In genomic region chr9:85941966-85942912, GRCh38 we compare ENCODE assay signal across 8 cellular contexts. TPM values are rescaled to one million over a fixed set of nuclear protein-coding genes. Genes with fewer than 3 reads are reported as not detected.
A peak's percentile ranks its signal among the peaks of the same experiment; 100 is the strongest.
DNase-seq lines count a peak whose midpoint lies in the region; ATAC-seq and TF ChIP-seq lines count a peak whose summit lies in the region.

No MANE protein-coding gene starts in this region.

- no peak for TF ChIP-seq EP300 in tibial nerve (IDR thresholded peaks at IDR 0.05)

- H3K4me1 ChIP-seq in tibial nerve, result peaks cover 0 to 38% (median 13%) of the 10 kb centered on the region in 4 donors

- no peak for TF ChIP-seq POLR2A in tibial nerve (IDR thresholded peaks at IDR 0.05)

- H3K27me3 ChIP-seq in kidney epithelial cell (ENCODE audit: control insufficient read depth, insufficient read depth, low read length), result no peaks in the 10 kb centered on the region
- no peaks in the 10 kb centered on the region for H3K27me3 ChIP-seq in tibial nerve

- WGBS in tibial nerve, 2 donors, result 45 to 51% methylated on average over 8 of the region's 8 CpGs

- H3K27ac Mint-ChIP-seq in activated T-cell treated with anti-CD3 and anti-CD28 coated beads, Interleukin-2, amount 50 U/mL, for 24 hours, result peak overlapping the region; percentile 98
- peak overlapping the region; percentile 80 for H3K27ac Mint-ChIP-seq in activated naive CD8-positive, alpha-beta T cell treated with anti-CD3 and anti-CD28 coated beads, Interleukin-2, amount 50 U/mL, for 24 hours

- H3K4me3 ChIP-seq in kidney epithelial cell (ENCODE audit: low read depth, low read length) (peak overlapping the region; percentile 99), tibial nerve (peak overlapping the region; percentile 72 to 100 (median 82))

- no peak for DNase-seq in activated T-cell treated with anti-CD3 and anti-CD28 coated beads, Interleukin-2, amount 50 U/mL, for 24 hours
- no peak for DNase-seq in activated T-cell treated with anti-CD3 and anti-CD28 coated beads, Interleukin-2, amount 50 U/mL, for 4 hours
- no peak for DNase-seq in activated naive CD8-positive, alpha-beta T cell treated with anti-CD3 and anti-CD28 coated beads, Interleukin-2, amount 50 U/mL, for 24 hours
- DNase-seq in kidney epithelial cell (ENCODE audit: low read depth), result no peak
- no peak for DNase-seq in tibial nerve (ENCODE audit: low spot score in 2 of 2)
- no peak for DNase-seq in anterior cingulate cortex (lab: John Stamatoyannopoulos, UW)
- no peak for DNase-seq in T1000 (lab: John Stamatoyannopoulos, UW)

- H3K4me1 Mint-ChIP-seq in activated T-cell treated with anti-CD3 and anti-CD28 coated beads, Interleukin-2, amount 50 U/mL, for 24 hours (ENCODE audit: low read depth), result peaks cover 24% of the 10 kb centered on the region
- H3K4me1 Mint-ChIP-seq in activated T-cell treated with anti-CD3 and anti-CD28 coated beads, Interleukin-2, amount 50 U/mL, for 4 hours (ENCODE audit: low read depth), result peaks cover 20% of the 10 kb centered on the region
- peaks cover 21% of the 10 kb centered on the region for H3K4me1 Mint-ChIP-seq in activated naive CD8-positive, alpha-beta T cell treated with anti-CD3 and anti-CD28 coated beads, Interleukin-2, amount 50 U/mL, for 24 hours

- H3K9me3 ChIP-seq in tibial nerve, result no peaks in the 10 kb centered on the region

- H3K36me3 Mint-ChIP-seq in activated T-cell treated with anti-CD3 and anti-CD28 coated beads, Interleukin-2, amount 50 U/mL, for 24 hours (ENCODE audit: low read depth), result peaks cover 13% of the 10 kb centered on the region
- H3K36me3 Mint-ChIP-seq in activated T-cell treated with anti-CD3 and anti-CD28 coated beads, Interleukin-2, amount 50 U/mL, for 4 hours (ENCODE audit: insufficient read depth), result peaks cover 20% of the 10 kb centered on the region
- H3K36me3 Mint-ChIP-seq in activated naive CD8-positive, alpha-beta T cell treated with anti-CD3 and anti-CD28 coated beads, Interleukin-2, amount 50 U/mL, for 24 hours (ENCODE audit: low read depth), result peaks cover 30% of the 10 kb centered on the region

- H3K27me3 Mint-ChIP-seq in activated T-cell treated with anti-CD3 and anti-CD28 coated beads, Interleukin-2, amount 50 U/mL, for 24 hours, result no peaks in the 10 kb centered on the region
- H3K27me3 Mint-ChIP-seq in activated T-cell treated with anti-CD3 and anti-CD28 coated beads, Interleukin-2, amount 50 U/mL, for 4 hours (ENCODE audit: low read depth), result no peaks in the 10 kb centered on the region
- no peaks in the 10 kb centered on the region for H3K27me3 Mint-ChIP-seq in activated naive CD8-positive, alpha-beta T cell treated with anti-CD3 and anti-CD28 coated beads, Interleukin-2, amount 50 U/mL, for 24 hours

- H3K27ac ChIP-seq in tibial nerve, result peak overlapping the region in 3 of 4 donors; percentile 90 to 94 (median 91)

- H3K9me3 Mint-ChIP-seq in activated T-cell treated with anti-CD3 and anti-CD28 coated beads, Interleukin-2, amount 50 U/mL, for 24 hours, result no peaks in the 10 kb centered on the region
- no peaks in the 10 kb centered on the region for H3K9me3 Mint-ChIP-seq in activated T-cell treated with anti-CD3 and anti-CD28 coated beads, Interleukin-2, amount 50 U/mL, for 4 hours
- H3K9me3 Mint-ChIP-seq in activated naive CD8-positive, alpha-beta T cell treated with anti-CD3 and anti-CD28 coated beads, Interleukin-2, amount 50 U/mL, for 24 hours, result no peaks in the 10 kb centered on the region

- TF ChIP-seq CTCF in kidney epithelial cell (IDR thresholded peaks at IDR 0.05; ENCODE audit: insufficient read depth, low read length, poor library complexity, severe bottlenecking) (no peak), tibial nerve (IDR thresholded peaks at IDR 0.05) (no peak)

- no peak overlapping the region for H3K4me3 Mint-ChIP-seq in activated T-cell treated with anti-CD3 and anti-CD28 coated beads, Interleukin-2, amount 50 U/mL, for 24 hours
- no peak overlapping the region for H3K4me3 Mint-ChIP-seq in activated T-cell treated with anti-CD3 and anti-CD28 coated beads, Interleukin-2, amount 50 U/mL, for 4 hours
- no peak overlapping the region for H3K4me3 Mint-ChIP-seq in activated naive CD8-positive, alpha-beta T cell treated with anti-CD3 and anti-CD28 coated beads, Interleukin-2, amount 50 U/mL, for 24 hours

- H3K36me3 ChIP-seq in kidney epithelial cell (ENCODE audit: control insufficient read depth, insufficient read depth, low read length), result peaks cover 3% of the 10 kb centered on the region
- peaks cover 0 to 34% (median 0%) of the 10 kb centered on the region in 3 donors for H3K36me3 ChIP-seq in tibial nerve

- ATAC-seq in activated T-cell treated with anti-CD3 and anti-CD28 coated beads, Interleukin-2, amount 50 U/mL, for 4 hours, result no peak
- ATAC-seq in activated naive CD8-positive, alpha-beta T cell treated with anti-CD3 and anti-CD28 coated beads, Interleukin-2, amount 50 U/mL, for 24 hours, result no peak
- no peak for ATAC-seq in GM18520 (IDR thresholded peaks at IDR 0.05; ENCODE audit: unreplicated experiment)

RNA-seq across cellular contexts. Expression of gene NAA35, which starts 1.3 kb away (rescaled TPM):
- total RNA-seq in activated T-cell treated with anti-CD3 and anti-CD28 coated beads, Interleukin-2, amount 50 U/mL, for 4 hours, result 10 to 100 TPM; 24.1 to 24.7 (median 24.1) TPM
- total RNA-seq in kidney epithelial cell, result 25.3 and 30.3 TPM in 2 replicates
- 10 to 100 TPM; 18.8 to 27.9 (median 22.2) TPM for total RNA-seq in tibial nerve
